In the genomic region with DNA sequence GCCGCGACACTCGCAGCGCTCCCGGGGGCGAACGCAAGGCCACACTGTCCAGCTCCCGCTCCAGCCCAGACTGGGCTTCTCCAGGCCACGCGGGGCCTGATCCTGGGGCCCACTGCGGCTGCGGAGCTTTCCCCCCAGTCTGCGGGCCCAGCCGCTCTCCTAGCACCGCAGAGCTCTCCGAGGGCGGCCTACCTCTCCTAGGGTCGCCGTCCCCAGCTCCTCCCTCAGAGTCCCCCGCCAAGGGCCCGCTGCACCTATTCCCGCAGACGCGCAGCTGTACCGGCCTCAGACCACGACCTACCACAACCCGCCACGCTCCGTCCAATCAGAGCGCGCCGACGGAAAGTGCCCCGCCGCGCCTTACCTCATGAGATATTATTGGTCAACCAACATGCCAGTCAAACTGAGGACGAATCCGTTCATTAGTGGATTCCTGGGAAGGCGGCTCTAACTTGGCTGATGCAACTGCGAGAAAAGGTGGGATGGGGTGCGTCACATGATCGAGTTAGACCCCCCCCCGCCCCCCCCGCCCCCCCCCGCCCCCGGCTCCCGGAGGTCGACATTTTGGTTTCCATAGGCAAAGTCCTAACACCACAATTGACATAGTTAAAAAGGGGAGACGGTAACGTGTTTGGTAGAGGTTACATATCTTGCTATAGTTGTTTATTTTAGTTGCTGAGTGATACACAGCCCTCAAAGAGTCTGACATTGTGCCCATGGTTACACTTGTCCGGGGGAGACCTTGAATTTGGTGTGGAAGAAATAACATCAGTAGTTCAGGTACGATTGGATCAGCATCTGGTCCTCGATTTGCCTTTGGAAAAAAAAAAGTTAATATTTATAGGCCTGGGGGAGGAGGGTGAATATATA, we compare ENCODE assay signal across 8 cellular contexts. TPM values are rescaled to one million over a fixed set of nuclear protein-coding genes. Genes with fewer than 3 reads are reported as not detected.
A peak's percentile ranks its signal among the peaks of the same experiment; 100 is the strongest.
DNase-seq lines count a peak whose midpoint lies in the region; ATAC-seq and TF ChIP-seq lines count a peak whose summit lies in the region.

TSS of gene AARS1 (minus strand) at position 278 of the 870 bp plus-strand sequence. CDS start 6,743 bp downstream, outside the sequence.

- peak within 1 kb of the TSS; percentile 99 for H3K4me3 Mint-ChIP-seq in chondrocyte (ENCODE audit: unreplicated experiment)

- H3K4me3 ChIP-seq in kidney epithelial cell (ENCODE audit: low read depth, low read length), result peak within 1 kb of the TSS; percentile 98

- peak; percentile 98 for ATAC-seq in HG03432 (IDR thresholded peaks at IDR 0.05; ENCODE audit: unreplicated experiment)

- no peaks in the 10 kb centered on the region for H3K36me3 ChIP-seq in kidney epithelial cell (ENCODE audit: control insufficient read depth, insufficient read depth, low read length)

- H3K27ac Mint-ChIP-seq in chondrocyte (ENCODE audit: unreplicated experiment), result peak within 1 kb of the TSS; percentile 100

- peaks cover 5% of the 10 kb centered on the region for H3K36me3 Mint-ChIP-seq in chondrocyte (ENCODE audit: low read depth)

- no peaks in the 10 kb centered on the region for H3K27me3 Mint-ChIP-seq in chondrocyte (ENCODE audit: low read depth)

- H3K9me3 Mint-ChIP-seq in chondrocyte (ENCODE audit: low read depth), result no peaks in the 10 kb centered on the region

- H3K27me3 ChIP-seq in kidney epithelial cell (ENCODE audit: control insufficient read depth, insufficient read depth, low read length), result no peaks in the 10 kb centered on the region

- DNase-seq in AG20443 (ENCODE audit: low spot score) (peak; percentile 97), NCI-H510A (lab: John Stamatoyannopoulos, UW) (peak; percentile 94), chondrocyte (ENCODE audit: low spot score) (peak; percentile 99), kidney epithelial cell (ENCODE audit: low read depth) (peak; percentile 96)
- DNase-seq in activated CD4-positive, alpha-beta T cell treated with anti-CD3 and anti-CD28 coated beads for 24 hours (ENCODE audit: low read depth in 2 of 2), result peak; percentile 86 to 92
- DNase-seq in stimulated activated CD4-positive, alpha-beta T cell treated with anti-CD3 and anti-CD28 coated beads, Interleukin-15, amount 100 ng/mL, for 48 hours (ENCODE audit: low read depth in 2 of 2), result peak; percentile 93 to 94

- TF ChIP-seq POLR2A in GM19099 (IDR thresholded peaks at IDR 0.05; ENCODE audit: extremely low read depth, insufficient read length, low read depth), result peak; percentile 95

- TF ChIP-seq CTCF in chondrocyte (IDR thresholded peaks at IDR 0.05), result no peak
- no peak for TF ChIP-seq CTCF in kidney epithelial cell (IDR thresholded peaks at IDR 0.05; ENCODE audit: insufficient read depth, low read length, poor library complexity, severe bottlenecking)

- peaks cover 29% of the 10 kb centered on the region for H3K4me1 Mint-ChIP-seq in chondrocyte (ENCODE audit: low read depth)

RNA-seq across cellular contexts. Expression of gene AARS1, which starts in this region (rescaled TPM):
- total RNA-seq in chondrocyte (92.2 to 243 TPM (median 234 TPM) in 3 replicates), kidney epithelial cell (185 and 197 TPM in 2 replicates)

Comparison
In these comparisons a context has a peak if more than half of its experiments do, and no peak if none do; other contexts are left out.
1. Peak in every context shown above with its lines: DNase-seq, ATAC-seq and H3K4me3 ChIP-seq.